In the genomic region with DNA sequence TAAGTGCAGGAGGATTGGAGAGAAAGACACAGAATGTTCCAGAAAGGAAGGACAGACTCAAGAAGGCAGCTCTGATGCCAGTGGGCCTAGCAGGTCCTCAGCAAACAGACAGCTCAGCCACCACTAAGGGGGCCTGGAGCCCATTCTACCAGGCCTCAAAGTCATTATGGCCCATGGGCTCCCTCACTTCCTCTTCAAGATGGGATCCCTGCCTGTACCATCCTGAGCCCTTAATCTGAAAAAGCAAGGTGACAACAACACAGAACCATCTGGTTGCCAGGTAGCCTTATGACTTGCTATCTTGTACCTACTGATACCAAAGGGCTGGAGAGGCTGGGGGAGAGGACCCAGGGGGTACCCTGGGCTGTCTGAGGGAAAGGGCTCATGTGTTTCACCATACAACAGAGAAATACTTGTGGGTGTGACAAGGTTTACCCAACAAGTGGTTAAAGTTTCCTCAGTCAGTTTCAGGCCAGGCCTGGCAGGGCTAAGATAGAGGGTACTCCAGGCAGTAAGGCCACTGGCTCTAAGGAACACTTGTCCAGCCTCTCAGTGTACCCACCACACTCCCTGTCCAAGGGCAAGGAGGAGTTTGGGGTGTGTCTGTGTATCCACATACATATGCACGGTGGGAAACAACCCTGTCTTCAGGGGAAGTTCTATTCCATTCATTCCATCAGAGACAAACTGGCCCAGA, we compare ENCODE assay signal across 1 cellular context.
TF ChIP-seq lines count a peak whose summit lies in the region.

No MANE protein-coding gene starts in this region.

TF ChIP-seq in HepG2, 621 proteins besides CTCF, POLR2A, EP300 and RAD21:
- TF ChIP-seq BHLHE40 (IDR thresholded peaks at IDR 0.05; ENCODE audit: low read length) (no peak), KAT2B (IDR thresholded peaks at IDR 0.05; ENCODE audit: borderline replicate concordance, low read depth, low read length) (no peak), ZNF572 (CRISPR knock-in tag; IDR thresholded peaks at IDR 0.05) (0 out of 2 replicates have a peak, but pooled peaks have one; percentile 13), GABPA (IDR thresholded peaks at IDR 0.05; ENCODE audit: low read depth, low read length) (no peak), GABPA (CRISPR knock-in tag; IDR thresholded peaks at IDR 0.05; ENCODE audit: low read depth) (no peak), MEF2D (CRISPR knock-in tag; IDR thresholded peaks at IDR 0.05) (no peak), ZNF18 (CRISPR knock-in tag; IDR thresholded peaks at IDR 0.05; ENCODE audit: insufficient replicate concordance) (no peak), GFI1 (CRISPR knock-in tag; IDR thresholded peaks at IDR 0.05; ENCODE audit: borderline replicate concordance) (no peak), BRCA1 (CRISPR knock-in tag; IDR thresholded peaks at IDR 0.05) (no peak), HNF1B (CRISPR knock-in tag; IDR thresholded peaks at IDR 0.05) (0 out of 2 replicates have a peak, but pooled peaks have one; percentile 20), HIC2 (CRISPR knock-in tag; IDR thresholded peaks at IDR 0.05; ENCODE audit: low read depth) (no peak)
